ENCODE assay signal across 1 cellular context in the genomic region with DNA sequence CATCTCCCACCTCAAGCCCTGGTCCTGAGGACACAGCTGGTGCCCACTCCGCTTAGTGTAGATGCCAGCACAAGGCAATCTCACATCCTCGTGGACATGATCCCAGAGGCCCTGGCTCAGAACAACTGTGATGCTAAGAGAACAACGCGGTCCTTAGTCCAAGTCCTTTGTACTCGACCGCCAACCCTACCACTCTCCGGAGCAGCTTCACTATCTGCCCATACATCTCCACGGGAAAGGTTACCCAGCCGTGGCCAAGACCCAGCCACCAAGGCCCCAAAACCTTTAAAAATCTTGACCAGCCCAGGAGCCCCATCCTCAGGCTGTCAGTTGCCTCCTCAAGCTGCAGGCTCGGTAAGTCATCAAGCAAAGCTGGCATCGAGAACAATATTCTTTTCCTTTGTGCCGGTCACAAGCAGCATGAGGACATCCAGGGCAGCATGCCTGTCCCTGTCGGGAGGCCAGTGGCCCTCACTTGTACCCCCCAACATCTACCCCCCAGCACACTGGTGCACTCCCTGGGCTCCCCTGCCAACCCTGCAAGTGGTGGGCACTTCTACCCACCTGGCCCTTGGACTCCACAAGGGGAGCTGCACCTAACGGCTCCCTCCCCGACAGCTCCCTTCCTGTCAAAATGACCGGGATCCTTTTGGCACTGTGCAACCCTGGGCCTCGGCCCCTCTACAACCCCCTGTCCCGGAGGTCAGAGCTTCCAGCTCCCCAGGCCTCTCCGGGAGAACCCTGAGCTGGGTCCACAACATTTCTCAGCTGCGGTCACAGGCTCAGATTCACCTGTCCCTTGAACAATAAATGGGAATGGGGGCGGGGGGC.
A peak's percentile ranks its signal among the peaks of the same experiment; 100 is the strongest.
TF ChIP-seq lines count a peak whose summit lies in the region.

No MANE protein-coding gene starts in this region.

TF ChIP-seq in HepG2, 621 proteins besides CTCF, POLR2A, EP300 and RAD21:
- TF ChIP-seq SNAPC4 (CRISPR knock-in tag; IDR thresholded peaks at IDR 0.05) (no peak), EZH2 (conservative IDR thresholded peaks at IDR 0.05; ENCODE audit: low read depth, low read length) (peak; percentile 54; the same call in 1 of the 2 replicates)
